ENCODE assay signal across 23 cellular contexts in genomic region chr6:93447874-93448273, GRCh38. TPM values are rescaled to one million over a fixed set of nuclear protein-coding genes. Genes with fewer than 3 reads are reported as not detected.
DNase-seq lines count a peak whose midpoint lies in the region; ATAC-seq and TF ChIP-seq lines count a peak whose summit lies in the region.
"Had no signal": no experiment of that assay in that cellular context is flagged by ENCODE, and none has a peak within 500 bp of the region (broad histone marks: within the 10 kb centered on the region; RNA-seq: fewer than 3 reads in every experiment).

No MANE protein-coding gene starts in this region.

- peak; percentile 42 for TF ChIP-seq CTCF in OCI-LY3 (IDR thresholded peaks at IDR 0.05; ENCODE audit: low read depth, low read length)
- peak; percentile 27 for TF ChIP-seq CTCF in choroid plexus epithelial cell (conservative IDR thresholded peaks at IDR 0.05; ENCODE audit: low read depth, low read length)
- TF ChIP-seq CTCF in parathyroid adenoma (IDR thresholded peaks at IDR 0.05), result peak; percentile 8
- no peak for TF ChIP-seq CTCF in gastroesophageal sphincter (IDR thresholded peaks at IDR 0.05)
- TF ChIP-seq CTCF in activated CD8-positive, alpha-beta T cell treated with anti-CD3 and anti-CD28 coated beads for 36 hours (IDR thresholded peaks at IDR 0.05), result no peak

- no peak overlapping the region for H3K4me3 Mint-ChIP-seq in activated CD8-positive, alpha-beta T cell treated with anti-CD3 and anti-CD28 coated beads for 36 hours
- H3K4me3 Mint-ChIP-seq: nephron progenitor cell; stimulated activated naive CD8-positive, alpha-beta T cell treated with anti-CD3 and anti-CD28 coated beads, Interleukin-15, amount 100 ng/mL, for 72 hours had no signal

- H3K4me3 ChIP-seq in OCI-LY3 (ENCODE audit: low read length) (no peak overlapping the region), choroid plexus epithelial cell (ENCODE audit: low read depth, low read length) (no peak overlapping the region), parathyroid adenoma (ENCODE audit: low read depth, low read length) (no peak overlapping the region), gastroesophageal sphincter (no peak overlapping the region)
- H3K4me3 ChIP-seq: esophagus squamous epithelium, left lung, SJCRH30, smooth muscle cell, tibial nerve had no signal

- DNase-seq in choroid plexus epithelial cell (ENCODE audit: low read depth), result peak; percentile 15
- no peak for DNase-seq in activated CD8-positive, alpha-beta T cell treated with anti-CD3 and anti-CD28 coated beads for 36 hours
- DNase-seq: activated CD4-positive, alpha-beta T cell treated with anti-CD3 and anti-CD28 coated beads, Interleukin-2, amount 50 U/mL, for 48 hours; activated naive CD4-positive, alpha-beta T cell treated with Interleukin-2 at 50 U/mL for 16 hours; activated T-cell treated with anti-CD3 and anti-CD28 coated beads for 4 hours; esophagus squamous epithelium; left lung; NCI-H1092 treated with DMSO at 0.1 percent for 48 hours; NCI-H2107; nephron progenitor cell; stimulated activated CD4-positive, alpha-beta T cell treated with anti-CD3 and anti-CD28 coated beads, Interleukin-4, amount 100 ng/mL, for 4 hours; stimulated activated naive CD8-positive, alpha-beta T cell treated with anti-CD3 and anti-CD28 coated beads, Interleukin-15, amount 100 ng/mL, for 72 hours had no signal

- TF ChIP-seq EP300 in Ishikawa (IDR thresholded peaks at IDR 0.05; ENCODE audit: borderline replicate concordance) (no peak), gastroesophageal sphincter (IDR thresholded peaks at IDR 0.05) (no peak)

- H3K36me3 ChIP-seq in OCI-LY3 (replicated peaks; ENCODE audit: low read depth, low read length) (no peaks in the 10 kb centered on the region), parathyroid adenoma (ENCODE audit: control insufficient read depth, insufficient read depth, low read length) (no peaks in the 10 kb centered on the region), gastroesophageal sphincter (no peaks in the 10 kb centered on the region)
- H3K36me3 ChIP-seq: esophagus squamous epithelium, left lung, SJCRH30, tibial nerve had no signal

- peaks cover 2% of the 10 kb centered on the region for H3K9me3 Mint-ChIP-seq in activated CD8-positive, alpha-beta T cell treated with anti-CD3 and anti-CD28 coated beads for 36 hours
- H3K9me3 Mint-ChIP-seq: nephron progenitor cell; stimulated activated naive CD8-positive, alpha-beta T cell treated with anti-CD3 and anti-CD28 coated beads, Interleukin-15, amount 100 ng/mL, for 72 hours had no signal

- H3K4me2 ChIP-seq in OCI-LY3 (ENCODE audit: low read length) (no peak overlapping the region), parathyroid adenoma (ENCODE audit: low read length) (no peak overlapping the region)
- H3K4me2 ChIP-seq: smooth muscle cell had no signal

- CTCF ChIA-PET in activated CD8-positive, alpha-beta T cell treated with anti-CD3 and anti-CD28 coated beads for 36 hours (lab: Charles Lee), result no interaction called here

- intact Hi-C loops in activated CD8-positive, alpha-beta T cell treated with anti-CD3 and anti-CD28 coated beads for 36 hours (cut with micrococcal nuclease), result no loop called here

- 0 out of 2 replicates have a peak, but pooled peaks have one; percentile 2 for TF ChIP-seq RAD21 in Ishikawa (IDR thresholded peaks at IDR 0.05; ENCODE audit: low read depth)

- no peaks in the 10 kb centered on the region for H3K9me3 ChIP-seq in OCI-LY3 (ENCODE audit: insufficient read depth, low read length)
- H3K9me3 ChIP-seq in parathyroid adenoma (ENCODE audit: control insufficient read depth, low read length), result no peaks in the 10 kb centered on the region
- H3K9me3 ChIP-seq in gastroesophageal sphincter, result no peaks in the 10 kb centered on the region
- H3K9me3 ChIP-seq: esophagus squamous epithelium, left lung, SJCRH30, tibial nerve had no signal

- ATAC-seq in gastroesophageal sphincter (no peak), HG03095 (IDR thresholded peaks at IDR 0.05; ENCODE audit: unreplicated experiment) (no peak)
- no peak for ATAC-seq in activated CD8-positive, alpha-beta T cell treated with anti-CD3 and anti-CD28 coated beads for 36 hours
- ATAC-seq: HCT116; left lung; stimulated activated naive CD8-positive, alpha-beta T cell treated with anti-CD3 and anti-CD28 coated beads, Interleukin-15, amount 100 ng/mL, for 72 hours had no signal

- H2AFZ ChIP-seq in OCI-LY3 (ENCODE audit: low read depth, low read length) (no peak overlapping the region), parathyroid adenoma (no peak overlapping the region)

- TF ChIP-seq POLR2A in gastroesophageal sphincter (IDR thresholded peaks at IDR 0.05), result no peak

- H3K36me3 Mint-ChIP-seq in activated CD8-positive, alpha-beta T cell treated with anti-CD3 and anti-CD28 coated beads for 36 hours (ENCODE audit: low read depth), result no peaks in the 10 kb centered on the region

- no peaks in the 10 kb centered on the region for H4K20me1 ChIP-seq in OCI-LY3 (ENCODE audit: insufficient read depth, low read length)

- WGBS in gastroesophageal sphincter (ENCODE audit: low coverage in 1 of 2), 2 donors, result 79 to 94% methylated on average over 3 of the region's 3 CpGs

- H3K27ac Mint-ChIP-seq in activated CD8-positive, alpha-beta T cell treated with anti-CD3 and anti-CD28 coated beads for 36 hours, result no peak overlapping the region
- H3K27ac Mint-ChIP-seq: nephron progenitor cell; progenitor cell of endocrine pancreas; stimulated activated naive CD8-positive, alpha-beta T cell treated with anti-CD3 and anti-CD28 coated beads, Interleukin-15, amount 100 ng/mL, for 72 hours had no signal

- H3K79me2 ChIP-seq in OCI-LY3 (ENCODE audit: low read length) (no peaks in the 10 kb centered on the region), parathyroid adenoma (no peaks in the 10 kb centered on the region)

- no peaks in the 10 kb centered on the region for H3K27me3 Mint-ChIP-seq in activated CD8-positive, alpha-beta T cell treated with anti-CD3 and anti-CD28 coated beads for 36 hours
- H3K27me3 Mint-ChIP-seq: progenitor cell of endocrine pancreas; stimulated activated naive CD8-positive, alpha-beta T cell treated with anti-CD3 and anti-CD28 coated beads, Interleukin-15, amount 100 ng/mL, for 72 hours had no signal

- H3K27me3 ChIP-seq in OCI-LY3 (ENCODE audit: low read depth, low read length) (peaks cover 37% of the 10 kb centered on the region), parathyroid adenoma (ENCODE audit: control insufficient read depth, insufficient read depth, low read length) (no peaks in the 10 kb centered on the region), gastroesophageal sphincter (no peaks in the 10 kb centered on the region)
- H3K27me3 ChIP-seq: esophagus squamous epithelium, left lung, SJCRH30, tibial nerve had no signal

- no peaks in the 10 kb centered on the region for H3K4me1 Mint-ChIP-seq in activated CD8-positive, alpha-beta T cell treated with anti-CD3 and anti-CD28 coated beads for 36 hours (ENCODE audit: low read depth)
- H3K4me1 Mint-ChIP-seq: nephron progenitor cell; stimulated activated naive CD8-positive, alpha-beta T cell treated with anti-CD3 and anti-CD28 coated beads, Interleukin-15, amount 100 ng/mL, for 72 hours had no signal

- H3K9ac ChIP-seq in OCI-LY3 (ENCODE audit: low read length) (no peak overlapping the region), parathyroid adenoma (no peak overlapping the region)

- POLR2A ChIA-PET in activated CD8-positive, alpha-beta T cell treated with anti-CD3 and anti-CD28 coated beads for 36 hours (lab: Charles Lee), result no interaction called here

- H3K27ac ChIP-seq in OCI-LY3 (ENCODE audit: low read length) (no peak overlapping the region), parathyroid adenoma (no peak overlapping the region), gastroesophageal sphincter (no peak overlapping the region)
- H3K27ac ChIP-seq: esophagus squamous epithelium, left lung, SJCRH30, tibial nerve had no signal

- no peaks in the 10 kb centered on the region for H3K4me1 ChIP-seq in OCI-LY3 (ENCODE audit: low read length)
- H3K4me1 ChIP-seq in parathyroid adenoma, result no peaks in the 10 kb centered on the region
- peaks cover 0 to 6% (median 6%) of the 10 kb centered on the region in 3 donors for H3K4me1 ChIP-seq in gastroesophageal sphincter
- H3K4me1 ChIP-seq: esophagus squamous epithelium, left lung, tibial nerve had no signal

TF ChIP-seq in Ishikawa, 13 proteins besides CTCF, POLR2A, EP300 and RAD21 (continues in another document):
- TF ChIP-seq USF1 (IDR thresholded peaks at IDR 0.05) (no peak), TEAD4 (IDR thresholded peaks at IDR 0.05) (no peak), ZBTB7A (IDR thresholded peaks at IDR 0.05; ENCODE audit: low read depth) (no peak), NFIC (IDR thresholded peaks at IDR 0.05) (no peak)
- TF ChIP-seq, protein P1, sequence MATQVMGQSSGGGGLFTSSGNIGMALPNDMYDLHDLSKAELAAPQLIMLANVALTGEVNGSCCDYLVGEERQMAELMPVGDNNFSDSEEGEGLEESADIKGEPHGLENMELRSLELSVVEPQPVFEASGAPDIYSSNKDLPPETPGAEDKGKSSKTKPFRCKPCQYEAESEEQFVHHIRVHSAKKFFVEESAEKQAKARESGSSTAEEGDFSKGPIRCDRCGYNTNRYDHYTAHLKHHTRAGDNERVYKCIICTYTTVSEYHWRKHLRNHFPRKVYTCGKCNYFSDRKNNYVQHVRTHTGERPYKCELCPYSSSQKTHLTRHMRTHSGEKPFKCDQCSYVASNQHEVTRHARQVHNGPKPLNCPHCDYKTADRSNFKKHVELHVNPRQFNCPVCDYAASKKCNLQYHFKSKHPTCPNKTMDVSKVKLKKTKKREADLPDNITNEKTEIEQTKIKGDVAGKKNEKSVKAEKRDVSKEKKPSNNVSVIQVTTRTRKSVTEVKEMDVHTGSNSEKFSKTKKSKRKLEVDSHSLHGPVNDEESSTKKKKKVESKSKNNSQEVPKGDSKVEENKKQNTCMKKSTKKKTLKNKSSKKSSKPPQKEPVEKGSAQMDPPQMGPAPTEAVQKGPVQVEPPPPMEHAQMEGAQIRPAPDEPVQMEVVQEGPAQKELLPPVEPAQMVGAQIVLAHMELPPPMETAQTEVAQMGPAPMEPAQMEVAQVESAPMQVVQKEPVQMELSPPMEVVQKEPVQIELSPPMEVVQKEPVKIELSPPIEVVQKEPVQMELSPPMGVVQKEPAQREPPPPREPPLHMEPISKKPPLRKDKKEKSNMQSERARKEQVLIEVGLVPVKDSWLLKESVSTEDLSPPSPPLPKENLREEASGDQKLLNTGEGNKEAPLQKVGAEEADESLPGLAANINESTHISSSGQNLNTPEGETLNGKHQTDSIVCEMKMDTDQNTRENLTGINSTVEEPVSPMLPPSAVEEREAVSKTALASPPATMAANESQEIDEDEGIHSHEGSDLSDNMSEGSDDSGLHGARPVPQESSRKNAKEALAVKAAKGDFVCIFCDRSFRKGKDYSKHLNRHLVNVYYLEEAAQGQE (IDR thresholded peaks at IDR 0.05; ENCODE audit: low read depth), result no peak

RNA-seq across cellular contexts. Expression of gene EPHA7, which starts 28.5 kb away (rescaled TPM):
- total RNA-seq in gastroesophageal sphincter, result 100 to 1,000 TPM in 3 of 4 donors, 10 to 100 TPM in 1; 71.6 to 210 (median 175) TPM
- total RNA-seq in activated CD8-positive, alpha-beta T cell treated with anti-CD3 and anti-CD28 coated beads for 36 hours, result not detected
- total RNA-seq: T-helper 1 cell treated with Interleukin-12 subunit alpha and Interleukin-12 subunit beta and Interleukin-4 antibody, amounts not matched to agents 30 ng/mL and 1 ng/mL, for 36 hours had no signal

Comparison
In these comparisons a context has a peak if more than half of its experiments do, and no peak if none do; other contexts are left out.
1. CTCF ChIP-seq: peak in OCI-LY3 (single experiment), choroid plexus epithelial cell (single experiment) and parathyroid adenoma (single experiment); none in gastroesophageal sphincter (0 of 4) and activated CD8-positive, alpha-beta T cell treated with anti-CD3 and anti-CD28 coated beads for 36 hours (single experiment).
2. RNA of gene EPHA7, which starts 28.5 kb away (total RNA-seq): 71.6 to 210 TPM in gastroesophageal sphincter; not detected in activated CD8-positive, alpha-beta T cell treated with anti-CD3 and anti-CD28 coated beads for 36 hours; every median in the first group is over 10 times any median in the second.